8 cellular contexts compared by ENCODE assay signal in the genomic region with DNA sequence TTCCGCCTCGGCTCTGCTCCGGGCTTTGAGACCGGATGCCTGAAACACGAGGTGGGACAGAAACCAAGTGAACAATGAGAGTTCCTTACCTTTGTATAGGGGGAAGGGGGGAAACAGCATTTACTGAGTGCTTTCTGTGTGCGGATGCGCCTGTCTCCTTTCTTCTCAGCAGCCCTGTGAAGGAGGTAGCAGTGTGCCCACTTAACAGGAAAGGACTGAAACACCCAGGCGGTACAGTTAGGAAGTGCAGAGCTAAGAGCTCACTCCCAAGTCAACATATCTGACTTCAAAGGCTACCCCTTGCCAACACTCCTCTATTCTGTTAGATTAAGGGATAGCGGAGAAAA. TPM values are rescaled to one million over a fixed set of nuclear protein-coding genes. Genes with fewer than 3 reads are reported as not detected.
DNase-seq lines count a peak whose midpoint lies in the region; ATAC-seq and TF ChIP-seq lines count a peak whose summit lies in the region.

No MANE protein-coding gene starts in this region.

- peaks cover 16% of the 10 kb centered on the region for H3K4me1 Mint-ChIP-seq in activated naive CD8-positive, alpha-beta T cell treated with anti-CD3 and anti-CD28 coated beads for 36 hours

- ATAC-seq in GM18868 (IDR thresholded peaks at IDR 0.05; ENCODE audit: unreplicated experiment) (peak; percentile 50), HG03060 (IDR thresholded peaks at IDR 0.05; ENCODE audit: low read depth, unreplicated experiment) (peak; percentile 39), psoas muscle (peak in 3 of 4 donors; percentile 24 to 51 (median 30))

- H3K27ac Mint-ChIP-seq in activated naive CD8-positive, alpha-beta T cell treated with anti-CD3 and anti-CD28 coated beads for 36 hours, result peak overlapping the region; percentile 96

- in situ Hi-C loops in GM13977 (cut with MboI; ENCODE audit: low pct_unique_long_range_greater_than_20kb, low sequenced_read_pairs, unreplicated experiment), result no loop called here

- intact Hi-C loops in left ventricle myocardium inferior (cut with micrococcal nuclease), result no loop called here
- intact Hi-C loops in psoas muscle (cut with DNase I), result no loop called here

- TF ChIP-seq CTCF in C4-2B (conservative IDR thresholded peaks at IDR 0.05) (peak; percentile 33), left ventricle myocardium inferior (IDR thresholded peaks at IDR 0.05; ENCODE audit: borderline replicate concordance) (peak; percentile 34), psoas muscle (IDR thresholded peaks at IDR 0.05) (no peak), GM13977 (IDR thresholded peaks at IDR 0.05; ENCODE audit: extremely low read depth, insufficient read depth, missing control alignments) (no peak)

- no peaks in the 10 kb centered on the region for H3K4me1 ChIP-seq in left ventricle myocardium inferior
- no peaks in the 10 kb centered on the region for H3K4me1 ChIP-seq in psoas muscle

- H3K27ac ChIP-seq in C4-2B (peak overlapping the region; percentile 69), left ventricle myocardium inferior (replicated peaks) (peak overlapping the region; percentile 75), psoas muscle (peak overlapping the region; percentile 46)

- peaks cover 16% of the 10 kb centered on the region for H3K36me3 Mint-ChIP-seq in activated naive CD8-positive, alpha-beta T cell treated with anti-CD3 and anti-CD28 coated beads for 36 hours

- H3K4me3 ChIP-seq in left ventricle myocardium inferior, result peak overlapping the region; percentile 71
- peak overlapping the region; percentile 54 for H3K4me3 ChIP-seq in psoas muscle

- H3K27me3 Mint-ChIP-seq in activated naive CD8-positive, alpha-beta T cell treated with anti-CD3 and anti-CD28 coated beads for 36 hours, result no peaks in the 10 kb centered on the region

- WGBS in psoas muscle, 3 donors, result 9 to 29% (median 13%) methylated on average over 8 to 9 of the region's 9 CpGs

- peak overlapping the region; percentile 94 for H3K4me3 Mint-ChIP-seq in activated naive CD8-positive, alpha-beta T cell treated with anti-CD3 and anti-CD28 coated beads for 36 hours

- no peaks in the 10 kb centered on the region for H3K9me3 ChIP-seq in left ventricle myocardium inferior (replicated peaks)
- H3K9me3 ChIP-seq in psoas muscle, result no peaks in the 10 kb centered on the region

- H3K36me3 ChIP-seq in left ventricle myocardium inferior (no peaks in the 10 kb centered on the region), psoas muscle (ENCODE audit: insufficient read depth in 1 of 2, low read depth in 1 of 2) (no peaks in the 10 kb centered on the region)

- no peaks in the 10 kb centered on the region for H3K27me3 ChIP-seq in left ventricle myocardium inferior (ENCODE audit: low read depth)
- H3K27me3 ChIP-seq in psoas muscle (ENCODE audit: insufficient read depth in 3 of 3, low read length in 2 of 3), result peaks cover 0 to 44% (median 0%) of the 10 kb centered on the region in 3 donors

- no peaks in the 10 kb centered on the region for H3K9me3 Mint-ChIP-seq in activated naive CD8-positive, alpha-beta T cell treated with anti-CD3 and anti-CD28 coated beads for 36 hours

- DNase-seq in NCI-H345 treated with DMSO at 0.1 percent for 48 hours (lab: John Stamatoyannopoulos, UW; ENCODE audit: unreplicated experiment) (peak; percentile 92), left ventricle myocardium inferior (no peak), psoas muscle (no peak), GM13977 (ENCODE audit: low spot score) (no peak)
- no peak for DNase-seq in activated naive CD8-positive, alpha-beta T cell treated with anti-CD3 and anti-CD28 coated beads for 36 hours

RNA-seq across cellular contexts. Expression of gene TMSB15B, which starts 43.1 kb away (rescaled TPM):
- 1 to 10 TPM; 7.3 to 8.0 TPM for total RNA-seq in activated naive CD8-positive, alpha-beta T cell treated with anti-CD3 and anti-CD28 coated beads for 36 hours
- total RNA-seq in left ventricle myocardium inferior (0.60 TPM), psoas muscle (1 to 10 TPM in 1 of 4 donors, under 1 TPM in 1, not detected in 2; 0.26 to 1.0 TPM)
- polyA plus RNA-seq in psoas muscle, result under 1 TPM; 0.19 to 0.53 (median 0.46) TPM

Comparison
In these comparisons a context has a peak if more than half of its experiments do, and no peak if none do; other contexts are left out.
1. CTCF ChIP-seq: peak in C4-2B (single experiment) and left ventricle myocardium inferior (single experiment); none in psoas muscle (single experiment) and GM13977 (single experiment).
2. Peak in every context shown above with its lines, with median percentiles within 50 percentile points of each other: H3K27ac ChIP-seq and ATAC-seq.